In genomic region chr2:241148891-241149674, GRCh38 we compare ENCODE assay signal across 8 cellular contexts. TPM values are rescaled to one million over a fixed set of nuclear protein-coding genes. Genes with fewer than 3 reads are reported as not detected.
DNase-seq lines count a peak whose midpoint lies in the region; ATAC-seq and TF ChIP-seq lines count a peak whose summit lies in the region.

PASK (minus strand) TSS chr2:241149472; CDS start chr2:241143032, 6,440 bp downstream.

- 0 to 1% methylated on average over 23 to 67 of the region's 88 CpGs for WGBS in testis, 2 donors

- H3K4me1 ChIP-seq in testis = peaks cover 7% of the 10 kb centered on the region

- peak; percentile 94 for DNase-seq in GM10248 (ENCODE audit: extremely low spot score)
- peak; percentile 91 for DNase-seq in NCI-H1092 treated with DMSO at 0.1 percent for 48 hours (lab: John Stamatoyannopoulos, UW)
- DNase-seq in activated naive CD4-positive, alpha-beta T cell treated with anti-CD3 and anti-CD28 coated beads, Interleukin-2, amount 50 U/mL, for 16 hours = peak; percentile 94
- peak; percentile 94 for DNase-seq in glomerular visceral epithelial cell (ENCODE audit: extremely low spot score)
- DNase-seq in omental fat pad (ENCODE audit: low spot score) = peak; percentile 82
- peak; percentile 99 for DNase-seq in testis

- peak within 1 kb of the TSS; percentile 87 to 91 for H3K4me3 ChIP-seq in testis

- POLR2A ChIA-PET in GM10248 (lab: Yijun Ruan, JAX) = interaction anchor here (0.5 to 1.2 kb wide), 6 partner anchors 16 to 830 kb away, joined by 3 to 5 read pairs (median 3); no protein-coding TSS in a partner anchor

- ATAC-seq in HG02610 (IDR thresholded peaks at IDR 0.05; ENCODE audit: unreplicated experiment) (peak; percentile 79), SK-N-SH treated with all-trans-retinoic acid at 6 μM for 48 hours (peak; percentile 95), omental fat pad (ENCODE audit: low FRiP score) (peak; percentile 93)

- peak within 1 kb of the TSS in 1 of 2 donors; percentile 64 for H3K27ac ChIP-seq in testis

- TF ChIP-seq CTCF in GM10248 (IDR thresholded peaks at IDR 0.05; ENCODE audit: control extremely low read depth, extremely low read depth, low read depth, missing control alignments) (no peak), omental fat pad (IDR thresholded peaks at IDR 0.05) (no peak), testis (IDR thresholded peaks at IDR 0.05) (no peak)

- TF ChIP-seq POLR2A in testis (IDR thresholded peaks at IDR 0.05) = no peak

- intact Hi-C loops in testis (cut with DNase I; ENCODE audit: low total_unique reads) = no loop called here

- H3K27me3 ChIP-seq in testis = no peaks in the 10 kb centered on the region

- no peaks in the 10 kb centered on the region for H3K36me3 ChIP-seq in testis (ENCODE audit: low read depth, missing control alignments)

- CTCF ChIA-PET in GM10248 (lab: Yijun Ruan, JAX) = interaction anchor here (1.0 to 4.0 kb wide), 9 partner anchors 9 to 71 kb away, joined by 3 to 31 read pairs (median 5); no protein-coding TSS in a partner anchor

- no peaks in the 10 kb centered on the region for H3K9me3 ChIP-seq in testis

TF ChIP-seq in SK-N-SH treated with all-trans-retinoic acid at 6 μM for 48 hours, 23 proteins besides CTCF, POLR2A, EP300 and RAD21:
- no peak for TF ChIP-seq ZNF70 (CRISPR knock-in tag; IDR thresholded peaks at IDR 0.05)
- TF ChIP-seq ZFP3 (CRISPR knock-in tag; IDR thresholded peaks at IDR 0.05) = no peak
- TF ChIP-seq TOX (CRISPR knock-in tag; IDR thresholded peaks at IDR 0.05; ENCODE audit: borderline replicate concordance) = no peak
- no peak for TF ChIP-seq CSDC2 (CRISPR knock-in tag; IDR thresholded peaks at IDR 0.05)
- no peak for TF ChIP-seq PATZ1 (CRISPR knock-in tag; IDR thresholded peaks at IDR 0.05; ENCODE audit: borderline replicate concordance)
- TF ChIP-seq ISL1 (CRISPR knock-in tag; IDR thresholded peaks at IDR 0.05) = no peak
- TF ChIP-seq CREB5 (CRISPR knock-in tag; IDR thresholded peaks at IDR 0.05; ENCODE audit: low read depth) = no peak
- no peak for TF ChIP-seq RARB (CRISPR knock-in tag; IDR thresholded peaks at IDR 0.05)
- no peak for TF ChIP-seq TCF4 (CRISPR knock-in tag; IDR thresholded peaks at IDR 0.05; ENCODE audit: borderline replicate concordance)

RNA-seq across cellular contexts. Expression of gene PASK, which starts in this region (rescaled TPM):
- total RNA-seq in omental fat pad = 1 to 10 TPM; 2.1 to 7.3 (median 6.1) TPM
- total RNA-seq in testis = 10 to 100 TPM; 54.0 to 57.6 TPM
- 48.6 TPM for polyA plus RNA-seq in testis (ENCODE audit: insufficient read depth, low read depth, low replicate concordance)

Comparison
In these comparisons a context has a peak if more than half of its experiments do, and no peak if none do; other contexts are left out.
1. RNA of gene PASK (total RNA-seq): 54.0 to 57.6 TPM in testis; 2.1 to 7.3 TPM in omental fat pad; every median in the first group is over 4 times any median in the second.
2. Peak in every context shown above with its lines, with median percentiles within 50 percentile points of each other: DNase-seq and ATAC-seq.